In the genomic region with DNA sequence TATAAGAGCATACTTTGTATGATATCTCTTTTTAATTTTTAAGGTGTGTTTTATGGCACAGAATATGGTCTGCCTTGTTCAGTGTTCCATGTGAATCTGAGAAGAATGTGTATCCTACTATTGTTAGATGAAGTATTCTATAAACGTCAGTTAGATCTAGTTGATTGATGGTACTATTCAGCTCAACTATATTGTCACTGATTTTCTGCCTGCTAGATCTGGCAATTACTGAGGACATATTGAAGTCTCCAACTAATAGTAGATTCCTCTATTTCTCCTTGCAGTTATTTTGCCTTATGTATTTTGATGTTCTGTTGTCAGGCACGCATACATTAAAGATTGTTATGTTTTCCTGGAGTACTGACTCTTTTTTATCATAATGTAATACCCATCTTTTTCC, we compare ENCODE assay signal across 39 cellular contexts. TPM values are rescaled to one million over a fixed set of nuclear protein-coding genes. Genes with fewer than 3 reads are reported as not detected.
"Had no signal": no experiment of that assay in that cellular context is flagged by ENCODE, and none has a peak within 500 bp of the region (broad histone marks: within the 10 kb centered on the region; RNA-seq: fewer than 3 reads in every experiment).

No MANE protein-coding gene starts in this region.

- H3K4me2 ChIP-seq: KMS-11 had no signal

- DNase-seq: Karpas-422, Kasumi-1, KBM-7, KG1, MG63, MM.1S, MV-4-11, NCI-H1048, NCI-H1092, NCI-H1092 treated with DMSO at 0.1 percent for 48 hours, NCI-H1105, NCI-H1105 treated with DMSO at 0.1 percent for 48 hours, NCI-H1417, NCI-H1417 treated with DMSO at 0.1 percent for 48 hours, NCI-H1436, NCI-H1436 treated with DMSO at 0.1 percent for 48 hours, NCI-H146, NCI-H1694, NCI-H1694 treated with DMSO at 0.1 percent for 48 hours, NCI-H187, NCI-H1930, NCI-H2029, NCI-H2029 treated with DMSO at 0.1 percent for 48 hours, NCI-H2081, NCI-H2081 treated with DMSO at 0.1 percent for 48 hours, NCI-H2107, NCI-H2171, NCI-H2171 treated with DMSO at 0.1 percent for 48 hours, NCI-H2227 treated with DMSO at 0.1 percent for 48 hours, NCI-H226, NCI-H345, NCI-H446, NCI-H446 treated with DMSO at 0.1 percent for 48 hours, NCI-H510A had no signal

- H3K27me3 ChIP-seq: MG63 had no signal

- H3K9me3 ChIP-seq: MG63 had no signal

- H3K4me3 ChIP-seq: MG63 had no signal

- H3K27ac ChIP-seq: KMS-11 had no signal

- H3K36me3 ChIP-seq: MG63 had no signal

- H3K9ac ChIP-seq: KMS-11 had no signal

RNA-seq across cellular contexts. Expression of a gene that starts 39.8 kb away (rescaled TPM):
- total RNA-seq: LHCN-M2, M059J, NCI-H460 had no signal

RNA-seq across cellular contexts. Expression of a gene that starts 52.3 kb away (rescaled TPM):
- total RNA-seq: LHCN-M2, M059J, MCF 10A, NCI-H460 had no signal
